In the genomic region with DNA sequence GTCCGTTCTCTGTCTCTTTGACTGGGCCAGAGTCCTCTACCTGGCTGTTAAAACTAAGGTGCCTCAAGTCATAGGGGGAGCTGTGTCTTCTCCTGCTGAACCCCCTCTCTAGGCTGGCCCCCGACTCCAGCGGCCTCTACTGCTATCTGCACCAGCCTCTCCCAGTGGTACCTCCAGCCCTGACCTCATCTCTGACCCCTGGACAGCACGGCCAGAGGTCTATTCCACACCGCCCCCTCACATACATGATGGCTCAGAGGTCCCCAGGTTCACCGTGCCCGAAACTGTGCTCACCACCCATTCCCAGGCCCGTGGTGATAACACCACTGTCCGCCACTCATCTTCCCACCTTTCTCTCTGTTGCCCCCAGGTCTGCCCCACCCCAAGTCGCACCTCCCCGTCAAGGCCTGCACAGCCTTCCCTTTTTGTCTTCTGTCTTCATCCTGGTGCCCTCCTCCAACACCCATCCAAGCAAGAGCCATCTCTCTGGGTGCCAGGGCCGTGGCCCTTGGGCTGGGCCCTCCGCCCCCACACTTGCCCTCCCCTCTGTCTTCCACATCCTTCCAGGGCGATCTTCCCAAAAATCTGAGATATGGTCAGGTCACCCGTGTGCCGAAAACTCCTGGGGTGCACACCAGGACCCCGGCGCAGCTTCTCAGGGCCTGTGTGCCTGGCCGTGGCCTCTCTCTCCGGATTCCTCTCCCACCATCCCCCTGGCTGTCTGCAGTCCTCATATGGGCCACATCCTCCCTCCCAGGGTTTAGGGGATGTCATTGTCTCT, we compare ENCODE assay signal across 16 cellular contexts.
DNase-seq lines count a peak whose midpoint lies in the region; ATAC-seq and TF ChIP-seq lines count a peak whose summit lies in the region.
"Had no signal": no experiment of that assay in that cellular context is flagged by ENCODE, and none has a peak within 500 bp of the region (broad histone marks: within the 10 kb centered on the region; RNA-seq: fewer than 3 reads in every experiment).

No MANE protein-coding gene starts in this region.

- no peak for ATAC-seq in activated T-helper 17 cell treated with anti-CD3 and anti-CD28 coated beads, Interleukin-2, amount 50 U/mL, for 72 hours (replicated peaks)
- ATAC-seq in HG02970 (IDR thresholded peaks at IDR 0.05; ENCODE audit: low FRiP score, unreplicated experiment) = no peak
- ATAC-seq: left cardiac atrium, PC-3 had no signal

- peaks cover 0 to 24% (median 6%) of the 10 kb centered on the region in 4 donors for H3K4me1 ChIP-seq in transverse colon
- H3K4me1 ChIP-seq in prostate gland (replicated peaks) = no peaks in the 10 kb centered on the region

- H3K27ac Mint-ChIP-seq in activated naive CD4-positive, alpha-beta T cell treated with anti-CD3 and anti-CD28 coated beads, Interleukin-2, amount 10 ng/mL, durations not matched to agents 7 days and 5 days = peak overlapping the region; percentile 12
- peak overlapping the region; percentile 100 for H3K27ac Mint-ChIP-seq in activated T-helper 17 cell treated with anti-CD3 and anti-CD28 coated beads, Interleukin-2, amount 50 U/mL, for 72 hours
- peak overlapping the region; percentile 35 for H3K27ac Mint-ChIP-seq in mesothelial cell of epicardium

- H3K36me3 ChIP-seq in transverse colon = no peaks in the 10 kb centered on the region
- H3K36me3 ChIP-seq in prostate gland = no peaks in the 10 kb centered on the region
- H3K36me3 ChIP-seq: tibial artery had no signal

- peaks cover 8% of the 10 kb centered on the region for H3K27me3 Mint-ChIP-seq in activated naive CD4-positive, alpha-beta T cell treated with anti-CD3 and anti-CD28 coated beads, Interleukin-2, amount 10 ng/mL, durations not matched to agents 7 days and 5 days
- no peaks in the 10 kb centered on the region for H3K27me3 Mint-ChIP-seq in activated T-helper 17 cell treated with anti-CD3 and anti-CD28 coated beads, Interleukin-2, amount 50 U/mL, for 72 hours
- H3K27me3 Mint-ChIP-seq in mesothelial cell of epicardium (ENCODE audit: low read depth) = no peaks in the 10 kb centered on the region

- CTCF ChIA-PET in activated naive CD4-positive, alpha-beta T cell treated with anti-CD3 and anti-CD28 coated beads, Interleukin-2, amount 10 ng/mL, durations not matched to agents 7 days and 5 days (lab: Charles Lee) = interaction anchor here (1.5 kb wide), 1 partner anchor 1120 kb away, joined by 3 read pairs; no protein-coding TSS in a partner anchor

- WGBS in transverse colon (ENCODE audit: low coverage in 1 of 2), 2 donors = 98 to 100% methylated on average over 11 to 20 of the region's 20 CpGs
- WGBS in prostate gland = 99% methylated on average over 20 of the region's 20 CpGs

- no peaks in the 10 kb centered on the region for H3K36me3 Mint-ChIP-seq in activated naive CD4-positive, alpha-beta T cell treated with anti-CD3 and anti-CD28 coated beads, Interleukin-2, amount 10 ng/mL, durations not matched to agents 7 days and 5 days
- H3K36me3 Mint-ChIP-seq in activated T-helper 17 cell treated with anti-CD3 and anti-CD28 coated beads, Interleukin-2, amount 50 U/mL, for 72 hours (ENCODE audit: low read depth) = peaks cover 29% of the 10 kb centered on the region
- no peaks in the 10 kb centered on the region for H3K36me3 Mint-ChIP-seq in mesothelial cell of epicardium

- no peaks in the 10 kb centered on the region for H3K9me3 ChIP-seq in transverse colon
- H3K9me3 ChIP-seq in prostate gland = no peaks in the 10 kb centered on the region
- H3K9me3 ChIP-seq: tibial artery had no signal

- H3K4me3 ChIP-seq in transverse colon (no peak overlapping the region), prostate gland (no peak overlapping the region)
- H3K4me3 ChIP-seq: tibial artery had no signal

- intact Hi-C loops in transverse colon (cut with DNase I; ENCODE audit: low total_unique reads) (no loop called here), prostate gland (cut with DNase I) (no loop called here)

- in situ Hi-C loops in transverse colon (cut with MboI; ENCODE audit: low pct_ligation_motif_present in 1 of 4, low pct_unique_long_range_greater_than_20kb in 1 of 4, low sequenced_read_pairs in 3 of 4) = no loop called here

- peaks cover 64% of the 10 kb centered on the region for H3K4me1 Mint-ChIP-seq in activated naive CD4-positive, alpha-beta T cell treated with anti-CD3 and anti-CD28 coated beads, Interleukin-2, amount 10 ng/mL, durations not matched to agents 7 days and 5 days
- peaks cover 40% of the 10 kb centered on the region for H3K4me1 Mint-ChIP-seq in activated T-helper 17 cell treated with anti-CD3 and anti-CD28 coated beads, Interleukin-2, amount 50 U/mL, for 72 hours
- H3K4me1 Mint-ChIP-seq in mesothelial cell of epicardium = peaks cover 28% of the 10 kb centered on the region

- no peak for TF ChIP-seq EP300 in transverse colon (IDR thresholded peaks at IDR 0.05; ENCODE audit: low read depth)

- no peak for TF ChIP-seq CTCF in mesothelial cell of epicardium (IDR thresholded peaks at IDR 0.05; ENCODE audit: unreplicated experiment)
- TF ChIP-seq CTCF in transverse colon (IDR thresholded peaks at IDR 0.05) = no peak
- TF ChIP-seq CTCF in prostate gland (IDR thresholded peaks at IDR 0.05) = no peak

- H3K27me3 ChIP-seq in transverse colon = no peaks in the 10 kb centered on the region
- H3K27me3 ChIP-seq in prostate gland (replicated peaks; ENCODE audit: insufficient read depth) = no peaks in the 10 kb centered on the region
- H3K27me3 ChIP-seq: tibial artery had no signal

- no peaks in the 10 kb centered on the region for H3K9me3 Mint-ChIP-seq in activated naive CD4-positive, alpha-beta T cell treated with anti-CD3 and anti-CD28 coated beads, Interleukin-2, amount 10 ng/mL, durations not matched to agents 7 days and 5 days
- no peaks in the 10 kb centered on the region for H3K9me3 Mint-ChIP-seq in activated T-helper 17 cell treated with anti-CD3 and anti-CD28 coated beads, Interleukin-2, amount 50 U/mL, for 72 hours
- no peaks in the 10 kb centered on the region for H3K9me3 Mint-ChIP-seq in mesothelial cell of epicardium

- no peak overlapping the region for H3K27ac ChIP-seq in transverse colon
- no peak overlapping the region for H3K27ac ChIP-seq in prostate gland
- H3K27ac ChIP-seq: tibial artery had no signal

- H3K4me3 Mint-ChIP-seq in activated naive CD4-positive, alpha-beta T cell treated with anti-CD3 and anti-CD28 coated beads, Interleukin-2, amount 10 ng/mL, durations not matched to agents 7 days and 5 days = no peak overlapping the region
- H3K4me3 Mint-ChIP-seq in activated T-helper 17 cell treated with anti-CD3 and anti-CD28 coated beads, Interleukin-2, amount 50 U/mL, for 72 hours = peak overlapping the region; percentile 77
- H3K4me3 Mint-ChIP-seq in mesothelial cell of epicardium = no peak overlapping the region

- TF ChIP-seq POLR2A in transverse colon (IDR thresholded peaks at IDR 0.05) (no peak), prostate gland (IDR thresholded peaks at IDR 0.05) (no peak)

- no peak for DNase-seq in activated naive CD4-positive, alpha-beta T cell treated with anti-CD3 and anti-CD28 coated beads, Interleukin-2, amount 10 ng/mL, durations not matched to agents 7 days and 5 days
- DNase-seq in activated naive CD4-positive, alpha-beta T cell treated with anti-CD3 and anti-CD28 coated beads, Interleukin-2, amount 50 U/mL, for 16 hours = no peak
- DNase-seq in mesothelial cell of epicardium (ENCODE audit: low spot score in 2 of 2, unreplicated experiment in 2 of 2) (no peak), transverse colon (peak; percentile 1), CD1c-positive myeloid dendritic cell (ENCODE audit: extremely low spot score) (no peak), prostate gland (ENCODE audit: low spot score) (no peak)
- DNase-seq: DMS 273 treated with DMSO at 0.1 percent for 48 hours, hippocampal formation, left cardiac atrium, NCI-H1694, NCI-H510A, PC-3, SW 1271 had no signal

Comparison
In these comparisons a context has a peak if more than half of its experiments do, and no peak if none do; other contexts are left out.
1. H3K27ac Mint-ChIP-seq: peak in every context shown above with its lines; median percentile 100 in activated T-helper 17 cell treated with anti-CD3 and anti-CD28 coated beads, Interleukin-2, amount 50 U/mL, for 72 hours; 35 in mesothelial cell of epicardium; 12 in activated naive CD4-positive, alpha-beta T cell treated with anti-CD3 and anti-CD28 coated beads, Interleukin-2, amount 10 ng/mL, durations not matched to agents 7 days and 5 days.